In the genomic region with DNA sequence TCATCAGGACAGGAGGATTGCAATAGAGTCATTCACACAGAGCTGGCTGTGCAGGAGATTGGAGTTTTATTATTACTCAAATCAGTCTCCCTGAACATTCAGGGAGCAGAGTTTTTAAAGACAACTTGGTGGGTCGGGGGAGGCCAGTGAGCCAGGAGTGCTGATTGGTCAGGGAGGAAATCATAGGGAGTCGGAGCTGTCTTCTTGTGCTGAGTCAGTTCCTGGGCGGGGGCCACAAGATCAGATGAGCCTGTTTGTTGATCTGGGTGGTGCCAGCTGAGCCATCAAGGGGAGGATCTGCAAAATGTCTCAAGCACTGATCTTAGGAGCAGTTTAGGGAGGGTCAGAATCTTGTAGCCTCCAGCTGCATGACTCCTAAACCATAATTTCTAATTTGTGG, we compare ENCODE assay signal across 8 cellular contexts. TPM values are rescaled to one million over a fixed set of nuclear protein-coding genes. Genes with fewer than 3 reads are reported as not detected.
DNase-seq lines count a peak whose midpoint lies in the region; ATAC-seq, FAIRE-seq and TF ChIP-seq lines count a peak whose summit lies in the region.
"Not testable (repeated sequence)": the region's sequence is repeated elsewhere in the genome, so short reads cannot be mapped to it uniquely, and the experiment has no call there.

No MANE protein-coding gene starts in this region.

- not testable (repeated sequence) for H3K27ac ChIP-seq in astrocyte (ENCODE audit: low read depth, low read length)

- not testable (repeated sequence) for H3K27me3 Mint-ChIP-seq in T-helper 2 cell treated with Interferon-gamma antibody and Interleukin-4, amounts not matched to agents 5 μg/mL and 100 μg/mL, for 36 hours (ENCODE audit: low read depth); astrocyte (ENCODE audit: low read depth, unreplicated experiment); natural killer cell (ENCODE audit: low read depth in 2 of 2)

- H3K79me2 ChIP-seq in astrocyte (ENCODE audit: insufficient read depth, low read length): peaks cover 17% of the 10 kb centered on the region

- not testable (repeated sequence) for H3K36me3 ChIP-seq in astrocyte (ENCODE audit: insufficient read depth, low read length)

- not testable (repeated sequence) for TF ChIP-seq CTCF in AG10803 (conservative IDR thresholded peaks at IDR 0.05; ENCODE audit: low read length); astrocyte (IDR thresholded peaks at IDR 0.05; ENCODE audit: insufficient read depth, low read depth, low read length); fibroblast of villous mesenchyme (IDR thresholded peaks at IDR 0.05; ENCODE audit: insufficient read depth, low read depth, low read length); natural killer cell (IDR thresholded peaks at IDR 0.05)

- not testable (repeated sequence) for H3K9me3 ChIP-seq in astrocyte (ENCODE audit: insufficient read depth, low read depth, low read length)

- DNase-seq in AG10803 (ENCODE audit: low read depth): peak; percentile 53
- DNase-seq in LHCN-M2 (ENCODE audit: low read depth): peak; percentile 57
- peak; percentile 48 for DNase-seq in T-helper 2 cell treated with Interferon-gamma antibody and Interleukin-4, amounts not matched to agents 5 μg/mL and 100 μg/mL, for 36 hours (ENCODE audit: low spot score)
- DNase-seq in activated CD8-positive, alpha-beta memory T cell treated with anti-CD3 and anti-CD28 coated beads, Interleukin-2, amount 50 U/mL, for 48 hours: peak; percentile 74
- not testable (repeated sequence) for DNase-seq in astrocyte (ENCODE audit: low read depth); natural killer cell
- peak; percentile 71 for DNase-seq in fibroblast of villous mesenchyme (ENCODE audit: low read depth)
- DNase-seq in stimulated activated CD4-positive, alpha-beta T cell treated with anti-CD3 and anti-CD28 coated beads, TNF-alpha, amount 100 ng/mL, for 1 hour (ENCODE audit: low read depth in 3 of 3, low spot score in 1 of 3): peak in 2 of 3 donors; percentile 10 to 14

- H3K4me3 ChIP-seq in AG10803 (ENCODE audit: low read length); astrocyte (ENCODE audit: insufficient read depth, low read depth, low read length); fibroblast of villous mesenchyme (ENCODE audit: low read depth, low read length): not testable (repeated sequence)

- peaks cover 17% of the 10 kb centered on the region for H3K4me1 ChIP-seq in astrocyte (ENCODE audit: insufficient read depth, low read length)

- intact Hi-C loops in natural killer cell (cut with micrococcal nuclease): not testable (repeated sequence)

- peaks cover 37% of the 10 kb centered on the region for H3K4me1 Mint-ChIP-seq in T-helper 2 cell treated with Interferon-gamma antibody and Interleukin-4, amounts not matched to agents 5 μg/mL and 100 μg/mL, for 36 hours (ENCODE audit: low read depth)
- peaks cover 17% of the 10 kb centered on the region for H3K4me1 Mint-ChIP-seq in astrocyte (ENCODE audit: low read depth, unreplicated experiment)
- peaks cover 26 to 51% of the 10 kb centered on the region in 2 donors for H3K4me1 Mint-ChIP-seq in natural killer cell

- H3K27me3 ChIP-seq in astrocyte (ENCODE audit: insufficient read depth, low read length): not testable (repeated sequence)

- not testable (repeated sequence) for ATAC-seq in natural killer cell

- H3K9me3 Mint-ChIP-seq in T-helper 2 cell treated with Interferon-gamma antibody and Interleukin-4, amounts not matched to agents 5 μg/mL and 100 μg/mL, for 36 hours: peaks cover 26% of the 10 kb centered on the region
- peaks cover 14% of the 10 kb centered on the region for H3K9me3 Mint-ChIP-seq in astrocyte (ENCODE audit: unreplicated experiment)
- H3K9me3 Mint-ChIP-seq in natural killer cell: not testable (repeated sequence)

- peaks cover 45% of the 10 kb centered on the region for H3K36me3 Mint-ChIP-seq in T-helper 2 cell treated with Interferon-gamma antibody and Interleukin-4, amounts not matched to agents 5 μg/mL and 100 μg/mL, for 36 hours (ENCODE audit: low read depth)
- peaks cover 11% of the 10 kb centered on the region for H3K36me3 Mint-ChIP-seq in astrocyte (ENCODE audit: low read depth, unreplicated experiment)
- not testable (repeated sequence) for H3K36me3 Mint-ChIP-seq in natural killer cell

- not testable (repeated sequence) for H3K4me2 ChIP-seq in astrocyte (ENCODE audit: low read length)

- peak overlapping the region; percentile 88 for H3K27ac Mint-ChIP-seq in T-helper 2 cell treated with Interferon-gamma antibody and Interleukin-4, amounts not matched to agents 5 μg/mL and 100 μg/mL, for 36 hours
- H3K27ac Mint-ChIP-seq in astrocyte (ENCODE audit: unreplicated experiment): peak overlapping the region; percentile 53
- H3K27ac Mint-ChIP-seq in natural killer cell: peak overlapping the region; percentile 67 to 79

- not testable (repeated sequence) for H2AFZ ChIP-seq in astrocyte (ENCODE audit: low read depth, low read length)

- not testable (repeated sequence) for FAIRE-seq in astrocyte (lab: Jason Lieb, UNC)

- H4K20me1 ChIP-seq in astrocyte (ENCODE audit: insufficient read depth, low read length): peaks cover 13% of the 10 kb centered on the region

- H3K4me3 Mint-ChIP-seq in T-helper 2 cell treated with Interferon-gamma antibody and Interleukin-4, amounts not matched to agents 5 μg/mL and 100 μg/mL, for 36 hours: peak overlapping the region; percentile 61
- not testable (repeated sequence) for H3K4me3 Mint-ChIP-seq in astrocyte (ENCODE audit: unreplicated experiment)
- peak overlapping the region; percentile 31 for H3K4me3 Mint-ChIP-seq in natural killer cell

- not testable (repeated sequence) for H3K9ac ChIP-seq in astrocyte (ENCODE audit: low read length)

RNA-seq across cellular contexts. Expression of a gene that starts 2.9 kb away (rescaled TPM):
- total RNA-seq in LHCN-M2 (2014; rRNA removed) (23.1 and 27.0 TPM in 2 replicates), astrocyte (86.7 and 93.2 TPM in 2 replicates), fibroblast of villous mesenchyme (51.2 and 101 TPM in 2 replicates), natural killer cell (100 to 1,000 TPM; 129 to 160 (median 129) TPM)
- 56.1 TPM for polyA plus RNA-seq in LHCN-M2 (2012)
